In the genomic region with DNA sequence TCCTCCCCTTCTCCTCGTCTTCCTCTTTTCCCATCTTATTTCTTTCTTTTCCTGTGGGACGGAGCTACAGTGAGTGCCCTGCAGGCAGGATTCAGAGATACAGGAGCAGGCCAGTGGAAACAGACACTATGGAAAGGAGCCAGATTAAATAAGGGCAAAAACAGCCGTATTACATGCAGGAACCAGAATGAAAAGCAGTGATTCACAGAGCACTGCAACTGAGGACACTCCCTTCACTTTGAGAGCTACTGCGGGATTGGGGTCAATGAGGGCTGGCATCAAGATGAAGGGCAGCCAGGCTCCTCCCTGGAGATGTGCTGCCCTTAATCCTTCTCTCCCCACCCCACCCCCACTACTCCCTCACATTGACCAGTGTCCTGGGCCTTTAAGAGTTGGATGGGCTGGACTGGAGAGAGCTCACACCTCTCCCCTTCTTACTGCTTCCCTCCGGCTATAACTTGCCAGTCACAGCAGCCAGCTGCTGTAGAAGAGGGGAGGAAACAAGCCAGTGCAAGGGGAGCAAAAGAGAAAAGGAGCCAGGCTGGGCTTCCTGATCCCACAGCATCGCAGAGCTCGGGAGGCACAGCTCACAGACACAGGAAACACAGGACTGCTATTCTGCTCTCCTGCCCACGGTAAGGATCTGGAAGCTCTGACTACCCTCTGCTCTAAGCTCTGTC, we compare ENCODE assay signal across 8 cellular contexts. TPM values are rescaled to one million over a fixed set of nuclear protein-coding genes. Genes with fewer than 3 reads are reported as not detected.
A peak's percentile ranks its signal among the peaks of the same experiment; 100 is the strongest.
DNase-seq lines count a peak whose midpoint lies in the region; ATAC-seq, FAIRE-seq and TF ChIP-seq lines count a peak whose summit lies in the region.

A gene (plus strand): TSS at position 464 of the 680 bp plus-strand sequence. CDS start 7,841 bp downstream, outside the sequence.

- H3K9me3 ChIP-seq in GM12878 (replicated peaks; ENCODE audit: control insufficient read depth, insufficient read depth, low read length) (no peaks in the 10 kb centered on the region), stomach (no peaks in the 10 kb centered on the region)

- H3K4me2 ChIP-seq in GM12878 (ENCODE audit: control insufficient read depth, insufficient read depth), result no peak within 1 kb of the TSS

- H3K9ac ChIP-seq in GM12878 (ENCODE audit: control insufficient read depth, insufficient read depth, low read length), result no peak within 1 kb of the TSS

- TF ChIP-seq POLR2A in GM12878 (IDR thresholded peaks at IDR 0.05; ENCODE audit: low read depth, low read length) (no peak), stomach (IDR thresholded peaks at IDR 0.05) (no peak)

- FAIRE-seq in GM12878 (lab: Jason Lieb, UNC), result no peak

- peak; percentile 28 for ATAC-seq in GM12878
- no peak for ATAC-seq in GM21528 (IDR thresholded peaks at IDR 0.05; ENCODE audit: low FRiP score, unreplicated experiment)
- no peak for ATAC-seq in HG03565 (IDR thresholded peaks at IDR 0.05; ENCODE audit: unreplicated experiment)
- no peak for ATAC-seq in HG03378 (IDR thresholded peaks at IDR 0.05; ENCODE audit: unreplicated experiment)

- H3K27me3 ChIP-seq in GM12878 (replicated peaks in 1 of 2; ENCODE audit: control insufficient read depth in 2 of 2, insufficient read depth in 2 of 2, low read length in 1 of 2), result no peaks in the 10 kb centered on the region; a peak in 1 of 4 replicates
- H3K27me3 ChIP-seq in stomach, result no peaks in the 10 kb centered on the region

- H3K27ac ChIP-seq in GM12878 (ENCODE audit: control insufficient read depth, insufficient read depth) (no peak within 1 kb of the TSS), stomach (peak within 1 kb of the TSS in 4 of 5 donors; percentile 38 to 85 (median 50))

- no peak for TF ChIP-seq RAD21 in GM12878 (IDR thresholded peaks at IDR 0.05; ENCODE audit: insufficient read depth, low read depth, low read length)

- no peak for TF ChIP-seq EP300 in GM12878 (IDR thresholded peaks at IDR 0.05; ENCODE audit: borderline replicate concordance in 1 of 2, control insufficient read depth in 1 of 2, low read depth in 2 of 2, low read length in 2 of 2)
- TF ChIP-seq EP300 in stomach (IDR thresholded peaks at IDR 0.05), result no peak

- H2AFZ ChIP-seq in GM12878 (ENCODE audit: control insufficient read depth, low read depth, low read length), result no peak within 1 kb of the TSS

- RAD21 ChIA-PET in GM12878 (lab: Charles Lee; ENCODE audit: unreplicated experiment), result interaction anchor here (0.6 kb wide), 1 partner anchor 10 kb away, joined by 3 read pairs; no protein-coding TSS in a partner anchor

- peak; percentile 73 for DNase-seq in HT1080 (ENCODE audit: low read depth)
- DNase-seq in GM12878 (ENCODE audit: low read depth, low spot score), result no peak
- peak; percentile 88 for DNase-seq in iris pigment epithelial cell (ENCODE audit: low read depth)
- no peak for DNase-seq in stomach
- DNase-seq in NCI-H446 treated with DMSO at 0.1 percent for 48 hours (lab: John Stamatoyannopoulos, UW), result no peak

- H3K4me1 ChIP-seq in GM12878 (ENCODE audit: control insufficient read depth, insufficient read depth, low read length), result no peaks in the 10 kb centered on the region
- peaks cover 0 to 23% (median 8%) of the 10 kb centered on the region in 4 donors for H3K4me1 ChIP-seq in stomach

- H3K4me3 ChIP-seq in GM12878 (no peak within 1 kb of the TSS), stomach (peak within 1 kb of the TSS; percentile 22 to 32 (median 25))

- no peaks in the 10 kb centered on the region for H3K36me3 ChIP-seq in GM12878 (ENCODE audit: control insufficient read depth in 2 of 2, insufficient read depth in 2 of 2, low read length in 1 of 2)
- H3K36me3 ChIP-seq in stomach, result no peaks in the 10 kb centered on the region

- intact Hi-C loops in GM12878 (cut with micrococcal nuclease; ENCODE audit: unreplicated experiment) (no loop called here), stomach (cut with DNase I; ENCODE audit: low total_unique reads) (no loop called here)

- SMC1A ChIA-PET in GM12878 (lab: Charles Lee; ENCODE audit: uncharacterized antibody, unreplicated experiment), result interaction anchor here (1.2 to 1.3 kb wide), 2 partner anchors 9 to 60 kb away, joined by 3 to 4 read pairs; no protein-coding TSS in a partner anchor

- CTCF ChIA-PET in GM12878 (lab: Yijun Ruan, JAX), result interaction anchor here (0.6 to 1.3 kb wide), 3 partner anchors 37 to 686 kb away, joined by 3 to 6 read pairs (median 3); no protein-coding TSS in a partner anchor

- no peak for TF ChIP-seq CTCF in GM12878 (IDR thresholded peaks at IDR 0.05 in 2 of 3, conservative IDR thresholded peaks at IDR 0.05 in 1 of 3; ENCODE audit: control insufficient read depth in 2 of 3, extremely low read depth in 1 of 3, insufficient read depth in 1 of 3, low read depth in 3 of 3, low read length in 3 of 3)
- TF ChIP-seq CTCF in stomach (IDR thresholded peaks at IDR 0.05), result no peak

- 31% methylated on average over 8 of the region's 8 CpGs for WGBS in GM12878 (ENCODE audit: insufficient coverage, insufficient replicate concordance, low lambda C conversion rate, missing lambda C conversion rate)
- WGBS in stomach, 5 donors, result 16 to 23% (median 19%) methylated on average over 8 of the region's 8 CpGs

- BruUV-seq in GM12878 (replicated peaks; lab: Mats Ljungman, UMichigan), result no TSS peak

- no peaks in the 10 kb centered on the region for H4K20me1 ChIP-seq in GM12878 (ENCODE audit: control insufficient read depth, insufficient read depth)

- in situ Hi-C loops in GM12878 (cut with MboI), result no loop called here

- no peaks in the 10 kb centered on the region for H3K79me2 ChIP-seq in GM12878 (ENCODE audit: control insufficient read depth, insufficient read depth, low read length)

- POLR2A ChIA-PET in GM12878 (lab: Charles Lee), result interaction anchor here (1.4 kb wide), 1 partner anchor 14 kb away, joined by 3 read pairs; no protein-coding TSS in a partner anchor

TF ChIP-seq in GM12878, 131 proteins besides CTCF, POLR2A, EP300 and RAD21 (continues in another document):
- no peak for TF ChIP-seq ZNF217 (IDR thresholded peaks at IDR 0.05)
- no peak for TF ChIP-seq EZH2 (IDR thresholded peaks at IDR 0.05; ENCODE audit: borderline replicate concordance, control insufficient read depth, low read depth, low read length)
- TF ChIP-seq NR2F1 (conservative IDR thresholded peaks at IDR 0.05), result no peak
- TF ChIP-seq NFIC (IDR thresholded peaks at IDR 0.05; ENCODE audit: low read depth, low read length), result no peak
- TF ChIP-seq, protein P1, sequence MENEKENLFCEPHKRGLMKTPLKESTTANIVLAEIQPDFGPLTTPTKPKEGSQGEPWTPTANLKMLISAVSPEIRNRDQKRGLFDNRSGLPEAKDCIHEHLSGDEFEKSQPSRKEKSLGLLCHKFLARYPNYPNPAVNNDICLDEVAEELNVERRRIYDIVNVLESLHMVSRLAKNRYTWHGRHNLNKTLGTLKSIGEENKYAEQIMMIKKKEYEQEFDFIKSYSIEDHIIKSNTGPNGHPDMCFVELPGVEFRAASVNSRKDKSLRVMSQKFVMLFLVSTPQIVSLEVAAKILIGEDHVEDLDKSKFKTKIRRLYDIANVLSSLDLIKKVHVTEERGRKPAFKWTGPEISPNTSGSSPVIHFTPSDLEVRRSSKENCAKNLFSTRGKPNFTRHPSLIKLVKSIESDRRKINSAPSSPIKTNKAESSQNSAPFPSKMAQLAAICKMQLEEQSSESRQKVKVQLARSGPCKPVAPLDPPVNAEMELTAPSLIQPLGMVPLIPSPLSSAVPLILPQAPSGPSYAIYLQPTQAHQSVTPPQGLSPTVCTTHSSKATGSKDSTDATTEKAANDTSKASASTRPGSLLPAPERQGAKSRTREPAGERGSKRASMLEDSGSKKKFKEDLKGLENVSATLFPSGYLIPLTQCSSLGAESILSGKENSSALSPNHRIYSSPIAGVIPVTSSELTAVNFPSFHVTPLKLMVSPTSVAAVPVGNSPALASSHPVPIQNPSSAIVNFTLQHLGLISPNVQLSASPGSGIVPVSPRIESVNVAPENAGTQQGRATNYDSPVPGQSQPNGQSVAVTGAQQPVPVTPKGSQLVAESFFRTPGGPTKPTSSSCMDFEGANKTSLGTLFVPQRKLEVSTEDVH (IDR thresholded peaks at IDR 0.05; ENCODE audit: low read depth, partially characterized antibody), result no peak
- no peak for TF ChIP-seq EGR1 (IDR thresholded peaks at IDR 0.05; ENCODE audit: borderline replicate concordance in 1 of 2, low read depth in 2 of 2, low read length in 2 of 2)
- no peak for TF ChIP-seq YBX1 (IDR thresholded peaks at IDR 0.05)

RNA-seq across cellular contexts. Expression of the gene that starts here (rescaled TPM):
- 1.7 and 2.4 TPM in 2 replicates for total RNA-seq in HT1080 (2014; rRNA removed; shearing (Covaris generic))
- 0.21 and 0.31 TPM in 2 replicates for polyA plus RNA-seq in HT1080 (2015; cell fraction: cytosol; rRNA removed)
- polyA plus RNA-seq in HT1080 (2015; cell fraction: nucleus; rRNA removed), result 1.9 and 3.4 TPM in 2 replicates
- total RNA-seq in GM12878 (2013; cell fraction: nucleolus; rRNA removed), result 0.23 and 0.49 TPM in 2 replicates
- total RNA-seq in GM12878 (2014; rRNA removed) (under 0.01 TPM in 1 of 2 replicates, not detected in the other), GM12878 (2014; rRNA removed; fragmentation: Illumina TruSeq; extraction: Trizol) (0.05 TPM in 1 of 2 replicates, not detected in the other), GM12878 (2021) (0.28 TPM in 1 of 2 replicates, not detected in the other), stomach (10 to 100 TPM in 2 of 5 donors, 1 to 10 TPM in 3; 2.5 to 33.6 (median 6.4) TPM)
- 0.43 TPM for polyA plus RNA-seq in GM12878 (2011; ENCODE audit: low read depth)
- polyA plus RNA-seq in GM12878 (2011; rRNA removed) (0.07 and 0.09 TPM in 2 replicates), GM12878 (2014; fragmentation: Illumina TruSeq; extraction: Trizol) (0.03 and 0.11 TPM in 2 replicates), GM12878 (2014; fragmentation: Nextera tagmentation; extraction: Ambion mirVana) (under 1 TPM; 0.18 to 0.27 TPM), GM12878 (2014; rRNA removed) (0.10 TPM in 1 of 2 replicates, not detected in the other), GM12878 (2016; fragmentation: Nextera tagmentation; extraction: Ambion mirVana) (1 to 10 TPM in 1 of 2 experiments, under 1 TPM in 1; 0.99 to 1.5 TPM), stomach (1 to 10 TPM in 1 of 3 donors, under 1 TPM in 1, not detected in 1; 0.19 to 6.8 TPM)
- polyA plus RNA-seq in GM12878 (2011; cell fraction: cytosol; rRNA removed), result 0.03 TPM in 1 of 2 replicates, not detected in the other
- polyA plus RNA-seq in GM12878 (2011; cell fraction: nucleus; rRNA removed), result 0.16 and 0.26 TPM in 2 replicates
- 0.53 and 1.0 TPM in 2 replicates for polyA plus RNA-seq in GM12878 (2012)
- 0.07 TPM in 1 of 2 replicates, not detected in the other for polyA minus RNA-seq in GM12878 (2011; rRNA and poly(A)+ RNA removed)
- polyA minus RNA-seq in GM12878 (2011; cell fraction: cytosol; rRNA and poly(A)+ RNA removed), result not detected in 2 replicates
- polyA minus RNA-seq in GM12878 (2011; cell fraction: nucleus; rRNA and poly(A)+ RNA removed), result not detected in 2 replicates

Comparison
In these comparisons a context has a peak if more than half of its experiments do, and no peak if none do; other contexts are left out.
1. DNase-seq: peak in HT1080 (single experiment) and iris pigment epithelial cell (single experiment); none in GM12878 (single experiment), stomach (single experiment) and NCI-H446 treated with DMSO at 0.1 percent for 48 hours (single experiment).